Comparison of ENCODE assay signal across 8 cellular contexts in the genomic region with DNA sequence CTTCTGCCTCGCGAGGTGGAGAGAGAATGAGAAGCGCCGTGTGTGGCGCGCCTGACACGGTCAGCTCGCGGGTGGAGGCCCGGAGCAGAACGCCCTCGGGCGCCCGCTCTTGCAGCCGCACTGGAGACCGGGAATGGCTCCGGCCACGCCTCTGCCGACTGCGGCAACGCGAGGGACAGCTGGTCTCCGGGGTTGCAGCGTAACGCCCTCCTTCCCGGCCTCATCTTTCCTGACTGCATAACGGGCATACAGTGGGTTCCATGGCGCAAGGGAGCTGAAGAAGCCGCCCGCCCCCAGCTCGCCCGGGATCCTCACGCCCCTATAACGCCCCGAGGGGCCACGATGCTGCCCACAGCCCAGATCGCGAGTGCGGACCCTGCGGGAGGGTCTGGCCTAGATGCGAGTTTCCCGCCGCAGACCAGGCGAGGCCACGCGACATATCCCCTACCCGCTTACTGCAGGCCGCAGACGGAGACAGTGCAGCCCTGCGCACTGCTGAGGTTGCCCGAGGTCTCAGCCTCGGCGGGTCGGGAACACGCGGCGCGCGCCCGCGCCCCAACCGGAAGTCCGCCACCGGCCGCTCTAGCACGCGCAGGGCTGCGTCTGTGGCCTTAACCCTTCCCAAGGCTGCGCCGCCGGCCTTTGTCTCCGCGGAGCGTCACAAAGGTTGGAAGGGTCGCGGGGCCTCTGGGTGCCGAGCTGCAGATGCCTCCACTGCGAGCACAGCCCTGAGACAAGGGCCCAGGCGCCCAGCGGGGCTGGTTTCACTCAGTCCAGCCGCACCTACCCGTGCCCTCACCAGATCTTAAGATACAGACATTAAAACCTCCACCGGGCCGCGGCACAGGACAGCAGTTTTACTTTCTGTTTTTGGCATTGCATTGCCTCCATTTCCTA. TPM values are rescaled to one million over a fixed set of nuclear protein-coding genes. Genes with fewer than 3 reads are reported as not detected.
A peak's percentile ranks its signal among the peaks of the same experiment; 100 is the strongest.
DNase-seq lines count a peak whose midpoint lies in the region; ATAC-seq and TF ChIP-seq lines count a peak whose summit lies in the region.

No MANE protein-coding gene starts in this region.

- H3K9ac ChIP-seq in adipocyte (ENCODE audit: low read length) = peak overlapping the region; percentile 93

- H3K27me3 ChIP-seq in adipocyte (replicated peaks; ENCODE audit: control insufficient read depth, insufficient read depth, low read length) = no peaks in the 10 kb centered on the region
- no peaks in the 10 kb centered on the region for H3K27me3 ChIP-seq in transverse colon

- ATAC-seq in HG02610 (IDR thresholded peaks at IDR 0.05; ENCODE audit: unreplicated experiment) = peak; percentile 68

- H3K9me3 ChIP-seq in adipocyte (ENCODE audit: control insufficient read depth, low read length) (no peaks in the 10 kb centered on the region), transverse colon (no peaks in the 10 kb centered on the region)

- TF ChIP-seq EP300 in transverse colon (IDR thresholded peaks at IDR 0.05; ENCODE audit: low read depth) = no peak

- peaks cover 12% of the 10 kb centered on the region for H3K4me1 ChIP-seq in adipocyte (ENCODE audit: control insufficient read depth, insufficient read depth, low read length)
- H3K4me1 ChIP-seq in transverse colon = peaks cover 17 to 34% (median 24%) of the 10 kb centered on the region in 4 donors

- in situ Hi-C loops in transverse colon (cut with MboI; ENCODE audit: low pct_ligation_motif_present in 1 of 4, low pct_unique_long_range_greater_than_20kb in 1 of 4, low sequenced_read_pairs in 3 of 4) = no loop called here

- H3K36me3 ChIP-seq in adipocyte (ENCODE audit: control insufficient read depth, insufficient read depth, low read length, severe bottlenecking) (peaks cover 4% of the 10 kb centered on the region), transverse colon (no peaks in the 10 kb centered on the region)

- peak; percentile 94 for TF ChIP-seq POLR2A in transverse colon (IDR thresholded peaks at IDR 0.05)

- DNase-seq in GM12864 (ENCODE audit: low read depth) (peak; percentile 72), NCI-H1092 treated with DMSO at 0.1 percent for 48 hours (lab: John Stamatoyannopoulos, UW) (peak; percentile 88), SW 1271 (lab: John Stamatoyannopoulos, UW) (peak; percentile 78 to 81), adipocyte (ENCODE audit: low read depth) (peak; percentile 94), cardiac septum (ENCODE audit: low spot score) (peak; percentile 97), pons (ENCODE audit: low spot score) (peak; percentile 84), transverse colon (peak; percentile 93)

- intact Hi-C loops in cardiac septum (cut with DNase I) (loop anchor here (5.0 kb wide), 1 partner anchor 98 kb away; no protein-coding TSS in a partner anchor), transverse colon (cut with DNase I; ENCODE audit: low total_unique reads) (loop anchor here (5.0 kb wide), 1 partner anchor 63 kb away; no protein-coding TSS in a partner anchor)

- H3K4me3 ChIP-seq in GM12864 (ENCODE audit: low read depth, low read length) (peak overlapping the region; percentile 84), adipocyte (ENCODE audit: low read length) (peak overlapping the region; percentile 88), transverse colon (peak overlapping the region; percentile 71 to 85 (median 74))

- H3K27ac ChIP-seq in transverse colon = peak overlapping the region; percentile 95 to 98 (median 97)

- no peak for TF ChIP-seq CTCF in GM12864 (IDR thresholded peaks at IDR 0.05; ENCODE audit: low read depth, low read length, missing control alignments)
- TF ChIP-seq CTCF in transverse colon (IDR thresholded peaks at IDR 0.05) = peak in 1 of 5 experiments; percentile 14

- 1% methylated on average over 58 of the region's 85 CpGs; no CpG with 5 or more reads in 1 of the 2 donors for WGBS in transverse colon (ENCODE audit: low coverage in 1 of 2), 2 donors

RNA-seq across cellular contexts. Expression of a gene that starts 18.8 kb away (rescaled TPM):
- total RNA-seq in cardiac septum (27.6 TPM), transverse colon (10 to 100 TPM; 13.8 to 57.3 (median 24.0) TPM)

RNA-seq across cellular contexts. Expression of a gene that starts 21.3 kb away (rescaled TPM):
- total RNA-seq in cardiac septum (17.7 TPM), transverse colon (under 1 TPM in 2 of 4 donors, not detected in 2; 0.82 to 0.95 TPM)

RNA-seq across cellular contexts. Expression of a gene that starts 48.3 kb away (rescaled TPM):
- total RNA-seq in cardiac septum (8.0 TPM), transverse colon (10 to 100 TPM; 19.3 to 45.3 (median 20.3) TPM)

Comparison
In these comparisons a context has a peak if more than half of its experiments do, and no peak if none do; other contexts are left out.
1. Peak in every context shown above with its lines: DNase-seq, ATAC-seq, H3K4me3 ChIP-seq and H3K27ac ChIP-seq.